Comparison of ENCODE assay signal across 1 cellular context in genomic region chr4:26298198-26298950, GRCh38.
TF ChIP-seq lines count a peak whose summit lies in the region.

No MANE protein-coding gene starts in this region.

TF ChIP-seq in H1, 55 proteins besides CTCF, POLR2A, EP300 and RAD21:
- TF ChIP-seq CHD7 (IDR thresholded peaks at IDR 0.05; ENCODE audit: insufficient replicate concordance, low read length): peak; percentile 78
- peak; percentile 79 for TF ChIP-seq ASH2L (IDR thresholded peaks at IDR 0.05; ENCODE audit: low read length)
- no peak for TF ChIP-seq SP2 (IDR thresholded peaks at IDR 0.05; ENCODE audit: low read length)
